8 cellular contexts compared by ENCODE assay signal in genomic region chr11:65576232-65576866, GRCh38. TPM values are rescaled to one million over a fixed set of nuclear protein-coding genes. Genes with fewer than 3 reads are reported as not detected.
DNase-seq lines count a peak whose midpoint lies in the region; ATAC-seq, FAIRE-seq and TF ChIP-seq lines count a peak whose summit lies in the region.

No MANE protein-coding gene starts in this region.

- peak in 1 of 7 experiments; percentile 23 for DNase-seq in CD8-positive, alpha-beta T cell
- DNase-seq in Panc1 (ENCODE audit: low read depth, low spot score) (no peak), endothelial cell of umbilical vein (ENCODE audit: low read depth, low spot score) (no peak), osteocyte (ENCODE audit: extremely low spot score, unreplicated experiment) (no peak), 8988T (no peak), NCI-H2196 (lab: John Stamatoyannopoulos, UW; ENCODE audit: unreplicated experiment) (no peak), NCI-H187 treated with DMSO at 0.1 percent for 48 hours (lab: John Stamatoyannopoulos, UW) (no peak), OCI-M2 (lab: John Stamatoyannopoulos, UW; ENCODE audit: unreplicated experiment) (no peak)

- H3K9me3 ChIP-seq in CD8-positive, alpha-beta T cell (ENCODE audit: low read length): no peaks in the 10 kb centered on the region
- H3K9me3 ChIP-seq in Panc1 (ENCODE audit: control insufficient read depth, insufficient read depth, low read depth, low read length): no peaks in the 10 kb centered on the region
- H3K9me3 ChIP-seq in endothelial cell of umbilical vein (replicated peaks; ENCODE audit: control insufficient read depth, insufficient read depth, low read length): no peaks in the 10 kb centered on the region

- FAIRE-seq in endothelial cell of umbilical vein (lab: Jason Lieb, UNC): peak; percentile 33

- no peak for TF ChIP-seq POLR2A in endothelial cell of umbilical vein (IDR thresholded peaks at IDR 0.05; ENCODE audit: low read depth, low read length)

- H3K36me3 ChIP-seq in CD8-positive, alpha-beta T cell (ENCODE audit: insufficient read depth, low read length): peaks cover 21% of the 10 kb centered on the region
- H3K36me3 ChIP-seq in Panc1 (ENCODE audit: control insufficient read depth, insufficient read depth, low read length) (no peaks in the 10 kb centered on the region; the same call in 1 of the 2 replicates), endothelial cell of umbilical vein (ENCODE audit: control insufficient read depth in 2 of 2, extremely low read depth in 1 of 2, insufficient read depth in 2 of 2, low read length in 2 of 2) (no peaks in the 10 kb centered on the region)

- peak overlapping the region; percentile 20 for H3K9ac ChIP-seq in endothelial cell of umbilical vein (replicated peaks; ENCODE audit: extremely low read depth, insufficient read depth, low read length)

- peaks cover 27% of the 10 kb centered on the region for H3K36me3 Mint-ChIP-seq in CD8-positive, alpha-beta T cell
- H3K36me3 Mint-ChIP-seq in osteocyte (ENCODE audit: unreplicated experiment): peaks cover 4% of the 10 kb centered on the region

- TF ChIP-seq CTCF in CD8-positive, alpha-beta T cell (IDR thresholded peaks at IDR 0.05): no peak
- TF ChIP-seq CTCF in Panc1 (IDR thresholded peaks at IDR 0.05) (no peak), endothelial cell of umbilical vein (IDR thresholded peaks at IDR 0.05; ENCODE audit: extremely low read depth in 1 of 2, insufficient read depth in 1 of 2, low read depth in 1 of 2, low read length in 2 of 2) (no peak), osteocyte (IDR thresholded peaks at IDR 0.05) (no peak)

- H3K79me2 ChIP-seq in endothelial cell of umbilical vein (ENCODE audit: control insufficient read depth, insufficient read depth, low read length): peaks cover 15% of the 10 kb centered on the region

- CTCF ChIA-PET in CD8-positive, alpha-beta T cell (lab: Charles Lee): interaction anchor here (0.9 to 3.7 kb wide), 10 partner anchors 12 to 88 kb away, joined by 3 to 43 read pairs (median 6); partner anchors contain the start of genes KCNK7 and PCNX3
- CTCF ChIA-PET in Panc1 (lab: Charles Lee): interaction anchor here (0.5 to 2.2 kb wide), 4 partner anchors 11 to 726 kb away, joined by 3 to 7 read pairs (median 4); no protein-coding TSS in a partner anchor
- CTCF ChIA-PET in endothelial cell of umbilical vein (lab: Charles Lee): interaction anchor here (1.4 to 9.7 kb wide), 3 partner anchors 14 to 51 kb away, joined by 3 to 167 read pairs (median 22); no protein-coding TSS in a partner anchor

- H3K4me1 ChIP-seq in CD8-positive, alpha-beta T cell (ENCODE audit: insufficient read depth, low read length): peaks cover 48% of the 10 kb centered on the region
- H3K4me1 ChIP-seq in Panc1 (ENCODE audit: control insufficient read depth, insufficient read depth, low read length) (peaks cover 45% of the 10 kb centered on the region), endothelial cell of umbilical vein (ENCODE audit: control insufficient read depth, extremely low read depth, insufficient read depth, low read length) (peaks cover 43% of the 10 kb centered on the region)

- no peaks in the 10 kb centered on the region for H3K9me1 ChIP-seq in endothelial cell of umbilical vein (replicated peaks; ENCODE audit: control insufficient read depth, extremely low read depth, insufficient read depth, low read length)

- no TSS peak for BruUV-seq in Panc1 (replicated peaks; lab: Mats Ljungman, UMichigan)
- BruUV-seq in endothelial cell of umbilical vein (replicated peaks; lab: Mats Ljungman, UMichigan): no TSS peak

- H3K4me3 ChIP-seq in CD8-positive, alpha-beta T cell (ENCODE audit: low read depth, low read length): peak overlapping the region; percentile 44
- H3K4me3 ChIP-seq in Panc1 (ENCODE audit: low read depth in 2 of 2, low read length in 2 of 2): peak overlapping the region; percentile 80 to 93
- H3K4me3 ChIP-seq in endothelial cell of umbilical vein (replicated peaks in 1 of 3; ENCODE audit: insufficient read depth in 1 of 3, low read depth in 1 of 3, low read length in 3 of 3): peak overlapping the region; percentile 16 to 34 (median 23)

- H3K27me3 Mint-ChIP-seq in CD8-positive, alpha-beta T cell (ENCODE audit: low read depth): no peaks in the 10 kb centered on the region
- H3K27me3 Mint-ChIP-seq in osteocyte (ENCODE audit: unreplicated experiment): no peaks in the 10 kb centered on the region

- intact Hi-C loops in CD8-positive, alpha-beta T cell (cut with DNase I, micrococcal nuclease): no loop called here
- intact Hi-C loops in Panc1 (cut with micrococcal nuclease; ENCODE audit: unreplicated experiment) (loop anchor here (2.0 kb wide), 1 partner anchor 38 kb away; the partner anchor contains the start of genes MAP3K11 and PCNX3), endothelial cell of umbilical vein (cut with micrococcal nuclease) (no loop called here)

- H3K27ac Mint-ChIP-seq in CD8-positive, alpha-beta T cell: peak overlapping the region; percentile 91
- H3K27ac Mint-ChIP-seq in osteocyte (ENCODE audit: unreplicated experiment): peak overlapping the region; percentile 89

- peaks cover 50% of the 10 kb centered on the region for H3K4me1 Mint-ChIP-seq in CD8-positive, alpha-beta T cell (ENCODE audit: low read depth)
- H3K4me1 Mint-ChIP-seq in osteocyte (ENCODE audit: unreplicated experiment): peaks cover 54% of the 10 kb centered on the region

- no peaks in the 10 kb centered on the region for H3K9me3 Mint-ChIP-seq in CD8-positive, alpha-beta T cell
- no peaks in the 10 kb centered on the region for H3K9me3 Mint-ChIP-seq in osteocyte (ENCODE audit: unreplicated experiment)

- H3K27me3 ChIP-seq in CD8-positive, alpha-beta T cell (ENCODE audit: insufficient read depth, low read length): no peaks in the 10 kb centered on the region
- H3K27me3 ChIP-seq in Panc1 (ENCODE audit: control insufficient read depth, insufficient read depth, low read length) (no peaks in the 10 kb centered on the region), endothelial cell of umbilical vein (ENCODE audit: control insufficient read depth in 2 of 2, insufficient read depth in 2 of 2, low read length in 2 of 2) (no peaks in the 10 kb centered on the region)

- H3K27ac ChIP-seq in CD8-positive, alpha-beta T cell (ENCODE audit: low read depth, low read length): peak overlapping the region; percentile 49
- H3K27ac ChIP-seq in Panc1 (ENCODE audit: low read length) (peak overlapping the region; percentile 94), endothelial cell of umbilical vein (ENCODE audit: insufficient read depth, low read depth, low read length) (no peak overlapping the region)

- POLR2A ChIA-PET in CD8-positive, alpha-beta T cell (lab: Charles Lee): interaction anchor here (0.8 to 3.6 kb wide), 18 partner anchors 10 to 158 kb away, joined by 3 to 30 read pairs (median 6); partner anchors contain the start of genes KCNK7, LTBP3, MALAT1 and NEAT1
- POLR2A ChIA-PET in Panc1 (lab: Charles Lee) (no interaction called here), endothelial cell of umbilical vein (lab: Charles Lee) (interaction anchor here (1.1 kb wide), 1 partner anchor 17 kb away, joined by 3 read pairs; no protein-coding TSS in a partner anchor)

- H3K4me3 Mint-ChIP-seq in CD8-positive, alpha-beta T cell: peak overlapping the region; percentile 84
- H3K4me3 Mint-ChIP-seq in osteocyte (ENCODE audit: unreplicated experiment): peak overlapping the region; percentile 70

- dilution Hi-C loops in endothelial cell of umbilical vein (cut with MboI; ENCODE audit: extremely low pct_ligation_motif_present, low sequenced_read_pairs): no loop called here

- ATAC-seq in CD8-positive, alpha-beta T cell: no peak
- no peak for ATAC-seq in Panc1

- no peaks in the 10 kb centered on the region for H4K20me1 ChIP-seq in endothelial cell of umbilical vein (replicated peaks; ENCODE audit: control insufficient read depth, extremely low read depth, insufficient read depth, low read length)

- peak overlapping the region; percentile 41 for H3K4me2 ChIP-seq in endothelial cell of umbilical vein (ENCODE audit: insufficient read depth, low read length)

- in situ Hi-C loops in Panc1 (cut with HindIII; ENCODE audit: low pct_unique_long_range_greater_than_20kb, low sequenced_read_pairs): no loop called here

- no peak overlapping the region for H2AFZ ChIP-seq in endothelial cell of umbilical vein (ENCODE audit: low read depth, low read length)

RNA-seq across cellular contexts. Expression of gene EHBP1L1, which starts 0.5 kb away (rescaled TPM):
- total RNA-seq in CD8-positive, alpha-beta T cell: 10 to 100 TPM; 64.7 to 65.1 TPM
- total RNA-seq in Panc1 (2021; ENCODE audit: unreplicated experiment) (108 TPM), endothelial cell of umbilical vein (18.8 and 19.7 TPM in 2 replicates), osteocyte (39.7 and 42.6 TPM in 2 replicates)
- polyA plus RNA-seq in Panc1 (2012; ENCODE audit: insufficient read length): 109 TPM
- 12.7 and 18.5 TPM in 2 replicates for polyA plus RNA-seq in endothelial cell of umbilical vein
- 7.1 and 11.1 TPM in 2 replicates for polyA plus RNA-seq in endothelial cell of umbilical vein (2011; cell fraction: cytosol; rRNA removed)
- polyA plus RNA-seq in endothelial cell of umbilical vein (2011; cell fraction: nucleus; rRNA removed): 29.6 and 32.5 TPM in 2 replicates
- 14.2 and 20.1 TPM in 2 replicates for polyA plus RNA-seq in endothelial cell of umbilical vein (2012)
- polyA minus RNA-seq in endothelial cell of umbilical vein: 8.6 and 12.0 TPM in 2 replicates
- polyA minus RNA-seq in endothelial cell of umbilical vein (2011; cell fraction: cytosol; rRNA and poly(A)+ RNA removed): 64.3 TPM
- polyA minus RNA-seq in endothelial cell of umbilical vein (2011; cell fraction: nucleus; rRNA and poly(A)+ RNA removed): 7.8 and 11.2 TPM in 2 replicates

RNA-seq across cellular contexts. Expression of gene FAM89B, which starts 4.0 kb away (rescaled TPM):
- 10 to 100 TPM; 20.6 to 20.8 TPM for total RNA-seq in CD8-positive, alpha-beta T cell
- total RNA-seq in Panc1 (2021; ENCODE audit: unreplicated experiment): 102 TPM
- polyA plus RNA-seq in Panc1 (2012; ENCODE audit: insufficient read length): 151 TPM
- 63.1 and 63.8 TPM in 2 replicates for total RNA-seq in endothelial cell of umbilical vein
- 153 and 193 TPM in 2 replicates for polyA plus RNA-seq in endothelial cell of umbilical vein
- polyA plus RNA-seq in endothelial cell of umbilical vein (2011; cell fraction: cytosol; rRNA removed): 57.2 and 80.4 TPM in 2 replicates
- polyA plus RNA-seq in endothelial cell of umbilical vein (2011; cell fraction: nucleus; rRNA removed): 31.0 and 31.4 TPM in 2 replicates
- polyA plus RNA-seq in endothelial cell of umbilical vein (2012): 44.3 and 64.1 TPM in 2 replicates
- polyA minus RNA-seq in endothelial cell of umbilical vein: 30.8 and 35.3 TPM in 2 replicates
- 10.7 TPM for polyA minus RNA-seq in endothelial cell of umbilical vein (2011; cell fraction: cytosol; rRNA and poly(A)+ RNA removed)
- 15.6 and 20.3 TPM in 2 replicates for polyA minus RNA-seq in endothelial cell of umbilical vein (2011; cell fraction: nucleus; rRNA and poly(A)+ RNA removed)
- total RNA-seq in osteocyte: 84.2 and 92.1 TPM in 2 replicates

RNA-seq across cellular contexts. Expression of gene ZNRD2, which starts 6.1 kb away (rescaled TPM):
- 10 to 100 TPM; 35.6 to 41.4 TPM for total RNA-seq in CD8-positive, alpha-beta T cell
- total RNA-seq in Panc1 (2021; ENCODE audit: unreplicated experiment): 61.2 TPM
- 138 TPM for polyA plus RNA-seq in Panc1 (2012; ENCODE audit: insufficient read length)
- total RNA-seq in endothelial cell of umbilical vein: 40.8 and 46.9 TPM in 2 replicates
- 96.2 and 96.7 TPM in 2 replicates for polyA plus RNA-seq in endothelial cell of umbilical vein
- polyA plus RNA-seq in endothelial cell of umbilical vein (2011; cell fraction: cytosol; rRNA removed): 73.6 and 74.5 TPM in 2 replicates
- 50.6 TPM in 2 replicates for polyA plus RNA-seq in endothelial cell of umbilical vein (2011; cell fraction: nucleus; rRNA removed)
- 93.2 and 99.8 TPM in 2 replicates for polyA plus RNA-seq in endothelial cell of umbilical vein (2012)
- polyA minus RNA-seq in endothelial cell of umbilical vein: 11.3 and 14.6 TPM in 2 replicates
- 27.7 TPM for polyA minus RNA-seq in endothelial cell of umbilical vein (2011; cell fraction: cytosol; rRNA and poly(A)+ RNA removed)
- polyA minus RNA-seq in endothelial cell of umbilical vein (2011; cell fraction: nucleus; rRNA and poly(A)+ RNA removed): 14.4 and 33.5 TPM in 2 replicates
- total RNA-seq in osteocyte: 31.3 and 32.7 TPM in 2 replicates

RNA-seq across cellular contexts. Expression of gene LTBP3, which starts 18.2 kb away (rescaled TPM):
- total RNA-seq in CD8-positive, alpha-beta T cell: 100 to 1,000 TPM; 231 to 246 TPM
- 133 TPM for total RNA-seq in Panc1 (2021; ENCODE audit: unreplicated experiment)
- polyA plus RNA-seq in Panc1 (2012; ENCODE audit: insufficient read length): 275 TPM
- 120 and 121 TPM in 2 replicates for total RNA-seq in endothelial cell of umbilical vein
- 209 and 225 TPM in 2 replicates for polyA plus RNA-seq in endothelial cell of umbilical vein
- 92.6 and 135 TPM in 2 replicates for polyA plus RNA-seq in endothelial cell of umbilical vein (2011; cell fraction: cytosol; rRNA removed)
- 799 and 904 TPM in 2 replicates for polyA plus RNA-seq in endothelial cell of umbilical vein (2011; cell fraction: nucleus; rRNA removed)
- 108 and 232 TPM in 2 replicates for polyA plus RNA-seq in endothelial cell of umbilical vein (2012)
- 44.1 and 70.6 TPM in 2 replicates for polyA minus RNA-seq in endothelial cell of umbilical vein
- polyA minus RNA-seq in endothelial cell of umbilical vein (2011; cell fraction: cytosol; rRNA and poly(A)+ RNA removed): 8.5 TPM
- polyA minus RNA-seq in endothelial cell of umbilical vein (2011; cell fraction: nucleus; rRNA and poly(A)+ RNA removed): 104 and 152 TPM in 2 replicates
- 219 and 256 TPM in 2 replicates for total RNA-seq in osteocyte

RNA-seq across cellular contexts. Expression of gene KCNK7, which starts 19.3 kb away (rescaled TPM):
- total RNA-seq in CD8-positive, alpha-beta T cell: 10 to 100 TPM in 1 of 2 experiments, 1 to 10 TPM in 1; 9.1 to 11.1 TPM
- total RNA-seq in Panc1 (2021; ENCODE audit: unreplicated experiment) (0.69 TPM), endothelial cell of umbilical vein (0.60 and 1.3 TPM in 2 replicates), osteocyte (not detected in 2 replicates)
- 0.63 TPM for polyA plus RNA-seq in Panc1 (2012; ENCODE audit: insufficient read length)
- polyA plus RNA-seq in endothelial cell of umbilical vein: 0.17 and 0.19 TPM in 2 replicates
- polyA plus RNA-seq in endothelial cell of umbilical vein (2011; cell fraction: cytosol; rRNA removed): 0.13 and 0.21 TPM in 2 replicates
- polyA plus RNA-seq in endothelial cell of umbilical vein (2011; cell fraction: nucleus; rRNA removed): 0.66 and 0.87 TPM in 2 replicates
- polyA plus RNA-seq in endothelial cell of umbilical vein (2012): 0.70 TPM in 1 of 2 replicates, not detected in the other
- 0.51 TPM in 1 of 2 replicates, not detected in the other for polyA minus RNA-seq in endothelial cell of umbilical vein
- polyA minus RNA-seq in endothelial cell of umbilical vein (2011; cell fraction: cytosol; rRNA and poly(A)+ RNA removed): not detected
- polyA minus RNA-seq in endothelial cell of umbilical vein (2011; cell fraction: nucleus; rRNA and poly(A)+ RNA removed): 0.34 TPM in 1 of 2 replicates, not detected in the other

Comparison
In these comparisons a context has a peak if more than half of its experiments do, and no peak if none do; other contexts are left out.
1. H3K4me3 ChIP-seq: peak in every context shown above with its lines; median percentile 86 in Panc1; 44 in CD8-positive, alpha-beta T cell; 23 in endothelial cell of umbilical vein.